ENCODE assay signal across 8 cellular contexts in the genomic region with DNA sequence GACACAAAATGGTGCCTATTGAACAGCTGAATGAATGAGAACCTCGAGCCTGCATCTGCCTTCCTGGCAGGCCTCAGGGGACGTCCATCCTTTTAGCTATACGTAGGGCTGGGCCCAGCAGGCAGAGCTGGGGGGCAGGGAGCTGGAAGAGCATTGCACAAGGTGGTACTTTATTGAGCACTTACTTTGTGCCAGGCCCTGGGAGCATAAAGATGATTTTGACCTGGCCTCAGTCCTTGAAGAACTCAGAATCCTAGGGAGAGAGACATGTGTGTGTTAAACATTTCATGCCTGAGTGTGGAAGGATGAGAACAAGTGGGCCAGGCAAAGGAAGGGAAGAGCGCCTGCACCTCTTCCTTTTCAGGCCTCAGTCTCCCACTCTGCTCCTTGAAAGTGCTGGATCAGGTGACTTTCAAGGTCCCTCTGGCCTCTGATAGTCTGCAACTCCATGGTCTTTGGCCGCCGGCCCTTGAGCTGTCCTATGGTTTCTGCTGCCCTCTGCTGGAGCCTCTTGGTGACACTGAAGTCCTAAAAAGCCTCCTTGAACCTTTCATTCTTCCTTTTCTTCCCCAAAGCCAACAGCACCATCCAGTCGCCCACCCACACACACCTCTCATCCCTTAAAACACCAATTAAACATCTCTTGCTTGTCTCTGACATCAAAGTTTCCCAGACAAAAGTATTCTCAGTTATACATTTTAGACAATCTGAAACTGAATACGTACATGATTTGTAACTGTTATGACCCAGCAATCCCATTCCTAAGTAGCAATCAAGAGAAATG. TPM values are rescaled to one million over a fixed set of nuclear protein-coding genes. Genes with fewer than 3 reads are reported as not detected.
DNase-seq lines count a peak whose midpoint lies in the region; ATAC-seq, FAIRE-seq and TF ChIP-seq lines count a peak whose summit lies in the region.

No MANE protein-coding gene starts in this region.

- TF ChIP-seq RAD21 in HepG2 (CRISPR knock-in tag; IDR thresholded peaks at IDR 0.05) = peak; percentile 55; the same call in 1 of the 2 replicates

- H3K27me3 ChIP-seq in colonic mucosa (peaks cover 16% of the 10 kb centered on the region), HepG2 (ENCODE audit: control insufficient read depth in 1 of 2, insufficient read depth in 2 of 2, low read length in 2 of 2) (peaks cover 5 to 64% of the 10 kb centered on the region in 2 experiments)

- H3K79me2 ChIP-seq in HepG2 (ENCODE audit: insufficient read depth, low read length) = no peaks in the 10 kb centered on the region

- H3K27ac ChIP-seq in colonic mucosa = no peak overlapping the region
- no peak overlapping the region for H3K27ac ChIP-seq in HepG2 (ENCODE audit: extremely low read length, insufficient read depth, low read length)

- FAIRE-seq in HepG2 (lab: Jason Lieb, UNC) = peak; percentile 44

- BruUV-seq in HepG2 (replicated peaks; lab: Mats Ljungman, UMichigan) = no TSS peak

- intact Hi-C loops in colonic mucosa (cut with DNase I) = loop anchor here (5.0 to 10.0 kb wide), 2 partner anchors 37 to 205 kb away; no protein-coding TSS in a partner anchor
- intact Hi-C loops in HepG2 (cut with micrococcal nuclease; ENCODE audit: unreplicated experiment) = loop anchor here (1.0 kb wide), 2 partner anchors 51 to 201 kb away; no protein-coding TSS in a partner anchor

- no peak overlapping the region for H3K4me2 ChIP-seq in HepG2 (ENCODE audit: low read depth, low read length)

- POLR2A ChIA-PET in HepG2 (lab: Yijun Ruan, JAX) = no interaction called here

- H3K9ac ChIP-seq in colonic mucosa (ENCODE audit: low read depth in 2 of 2, low read length in 2 of 2) (no peak overlapping the region), HepG2 (ENCODE audit: insufficient read depth, low read depth, low read length) (no peak overlapping the region)

- no peak for TF ChIP-seq POLR2A in HepG2 (IDR thresholded peaks at IDR 0.05; ENCODE audit: insufficient read depth in 1 of 2, low read depth in 2 of 2, low read length in 2 of 2)

- no peak overlapping the region for H2AFZ ChIP-seq in HepG2 (ENCODE audit: low read length)

- peak; percentile 85 for DNase-seq in AG20443 (ENCODE audit: low spot score)
- peak; percentile 68 for DNase-seq in H4 (ENCODE audit: low spot score)
- peak; percentile 41 for DNase-seq in NCI-H345 treated with DMSO at 0.1 percent for 48 hours (lab: John Stamatoyannopoulos, UW; ENCODE audit: unreplicated experiment)
- DNase-seq in activated CD4-positive, alpha-beta T cell treated with anti-CD3 and anti-CD28 coated beads for 1 hour = peak; percentile 19
- peak; percentile 84 for DNase-seq in colonic mucosa
- peak; percentile 53 for DNase-seq in HepG2 (ENCODE audit: low spot score)
- peak; percentile 27 to 59 (median 29) for DNase-seq in stimulated activated CD4-positive, alpha-beta T cell treated with anti-CD3 and anti-CD28 coated beads, TNF-alpha, amount 100 ng/mL, for 48 hours (ENCODE audit: low read depth in 3 of 3)

- no peaks in the 10 kb centered on the region for H3K36me3 ChIP-seq in colonic mucosa
- no peaks in the 10 kb centered on the region for H3K36me3 ChIP-seq in HepG2 (replicated peaks in 1 of 2; ENCODE audit: control insufficient read depth in 1 of 2, insufficient read depth in 2 of 2, low read length in 2 of 2)

- H4K20me1 ChIP-seq in HepG2 (ENCODE audit: insufficient read depth, low read length) = no peaks in the 10 kb centered on the region

- ATAC-seq in HepG2 (peak; percentile 45), HG03139 (IDR thresholded peaks at IDR 0.05; ENCODE audit: unreplicated experiment) (no peak)

- CTCF ChIA-PET in HepG2 (lab: Yijun Ruan, JAX; ENCODE audit: low intra/inter-chr PET ratio, low total read pairs) = interaction anchor here (1.8 to 2.6 kb wide), 4 partner anchors 38 to 201 kb away, joined by 7 to 14 read pairs (median 10); no protein-coding TSS in a partner anchor

- no peak for TF ChIP-seq EP300 in HepG2 (IDR thresholded peaks at IDR 0.05; ENCODE audit: low read depth in 2 of 2, low read length in 2 of 2)
- TF ChIP-seq EP300 in HepG2 (CRISPR knock-in tag; IDR thresholded peaks at IDR 0.05; ENCODE audit: borderline replicate concordance) = no peak

- H3K9me3 ChIP-seq in colonic mucosa (no peaks in the 10 kb centered on the region), HepG2 (ENCODE audit: low read length) (no peaks in the 10 kb centered on the region)

- H3K4me1 ChIP-seq in colonic mucosa (no peaks in the 10 kb centered on the region), HepG2 (ENCODE audit: insufficient read depth, low read length) (no peaks in the 10 kb centered on the region)

- TF ChIP-seq CTCF in colonic mucosa (IDR thresholded peaks at IDR 0.05) (peak; percentile 77), HepG2 (CRISPR knock-in tag; IDR thresholded peaks at IDR 0.05) (peak; percentile 89)

- WGBS in HepG2 (ENCODE audit: low lambda C conversion rate) = 23% methylated on average over 6 of the region's 8 CpGs

- in situ Hi-C loops in HepG2 (cut with HindIII; ENCODE audit: extremely low pct_ligation_motif_present, low pct_unique_long_range_greater_than_20kb) = loop anchor here (5.0 kb wide), 1 partner anchor 37 kb away; no protein-coding TSS in a partner anchor

- H3K4me3 ChIP-seq in colonic mucosa = no peak overlapping the region
- no peak overlapping the region for H3K4me3 ChIP-seq in HepG2 (replicated peaks in 1 of 3; ENCODE audit: insufficient read depth in 1 of 3, low read depth in 2 of 3, low read length in 3 of 3)

RNA-seq across cellular contexts. Expression of a gene that starts 3.5 kb away (rescaled TPM):
- not detected in 2 replicates for total RNA-seq in H4 (2014; rRNA removed; shearing (Covaris generic))
- total RNA-seq in colonic mucosa = 1 to 10 TPM; 2.5 to 3.5 TPM
- 0.06 and 0.27 TPM in 2 replicates for total RNA-seq in HepG2 (2016; rRNA removed; fragmentation: Illumina TruSeq; extraction: Trizol)
- total RNA-seq in HepG2 (2016; cell fraction: cytosol; rRNA removed; fragmentation: Illumina TruSeq; extraction: Trizol; ENCODE audit: low read depth) = not detected in 2 replicates
- total RNA-seq in HepG2 (2016; cell fraction: insoluble cytoplasmic fraction; rRNA removed; fragmentation: Illumina TruSeq; extraction: Trizol) = 0.09 TPM in 1 of 2 replicates, not detected in the other
- total RNA-seq in HepG2 (2016; cell fraction: membrane; rRNA removed; fragmentation: Illumina TruSeq; extraction: Trizol) = 0.07 TPM in 1 of 2 replicates, not detected in the other
- total RNA-seq in HepG2 (2016; cell fraction: nucleus; rRNA removed; fragmentation: Illumina TruSeq; extraction: Trizol) = not detected in 2 replicates
- polyA plus RNA-seq in HepG2 (2011; rRNA removed) = 0.39 and 0.41 TPM in 2 replicates
- 0.12 and 0.20 TPM in 2 replicates for polyA plus RNA-seq in HepG2 (2011; cell fraction: cytosol; rRNA removed)
- 1.7 and 2.6 TPM in 2 replicates for polyA plus RNA-seq in HepG2 (2011; cell fraction: nucleus; rRNA removed)
- 0.03 and 0.21 TPM in 2 replicates for polyA plus RNA-seq in HepG2 (2012)
- polyA plus RNA-seq in HepG2 (2016; cell fraction: cytosol; fragmentation: Illumina TruSeq; extraction: Trizol; ENCODE audit: low read depth) = 0.10 TPM in 1 of 2 replicates, not detected in the other
- polyA plus RNA-seq in HepG2 (2016; cell fraction: insoluble cytoplasmic fraction; fragmentation: Illumina TruSeq; extraction: Trizol; ENCODE audit: low read depth) = not detected in 2 replicates
- polyA plus RNA-seq in HepG2 (2016; cell fraction: membrane; fragmentation: Illumina TruSeq; extraction: Trizol; ENCODE audit: low read depth) = 0.06 and 0.17 TPM in 2 replicates
- polyA plus RNA-seq in HepG2 (2016; cell fraction: nucleus; fragmentation: Illumina TruSeq; extraction: Trizol; ENCODE audit: insufficient read depth, low read depth) = 0.79 and 1.1 TPM in 2 replicates
- 0.20 and 0.98 TPM in 2 replicates for polyA minus RNA-seq in HepG2 (2011; rRNA and poly(A)+ RNA removed; ENCODE audit: low replicate concordance)
- not detected in 2 replicates for polyA minus RNA-seq in HepG2 (2011; cell fraction: cytosol; rRNA and poly(A)+ RNA removed)
- 0.13 and 0.50 TPM in 2 replicates for polyA minus RNA-seq in HepG2 (2011; cell fraction: nucleus; rRNA and poly(A)+ RNA removed)

RNA-seq across cellular contexts. Expression of a gene that starts 29.3 kb away (rescaled TPM):
- total RNA-seq in H4 (2014; rRNA removed; shearing (Covaris generic)) = 0.10 TPM in 1 of 2 replicates, not detected in the other
- total RNA-seq in colonic mucosa (1 to 10 TPM in 1 of 2 donors, under 1 TPM in 1; 0.56 to 1.1 TPM), HepG2 (2016; rRNA removed; fragmentation: Illumina TruSeq; extraction: Trizol) (not detected in 2 replicates)
- total RNA-seq in HepG2 (2016; cell fraction: cytosol; rRNA removed; fragmentation: Illumina TruSeq; extraction: Trizol; ENCODE audit: low read depth) = not detected in 2 replicates
- not detected in 2 replicates for total RNA-seq in HepG2 (2016; cell fraction: insoluble cytoplasmic fraction; rRNA removed; fragmentation: Illumina TruSeq; extraction: Trizol)
- total RNA-seq in HepG2 (2016; cell fraction: membrane; rRNA removed; fragmentation: Illumina TruSeq; extraction: Trizol) = not detected in 2 replicates
- not detected in 2 replicates for total RNA-seq in HepG2 (2016; cell fraction: nucleus; rRNA removed; fragmentation: Illumina TruSeq; extraction: Trizol)
- not detected in 2 replicates for polyA plus RNA-seq in HepG2 (2011; rRNA removed)
- polyA plus RNA-seq in HepG2 (2011; cell fraction: cytosol; rRNA removed) = not detected in 2 replicates
- not detected in 2 replicates for polyA plus RNA-seq in HepG2 (2011; cell fraction: nucleus; rRNA removed)
- not detected in 2 replicates for polyA plus RNA-seq in HepG2 (2012)
- polyA plus RNA-seq in HepG2 (2016; cell fraction: cytosol; fragmentation: Illumina TruSeq; extraction: Trizol; ENCODE audit: low read depth) = not detected in 2 replicates
- not detected in 2 replicates for polyA plus RNA-seq in HepG2 (2016; cell fraction: insoluble cytoplasmic fraction; fragmentation: Illumina TruSeq; extraction: Trizol; ENCODE audit: low read depth)
- not detected in 2 replicates for polyA plus RNA-seq in HepG2 (2016; cell fraction: membrane; fragmentation: Illumina TruSeq; extraction: Trizol; ENCODE audit: low read depth)
- not detected in 2 replicates for polyA plus RNA-seq in HepG2 (2016; cell fraction: nucleus; fragmentation: Illumina TruSeq; extraction: Trizol; ENCODE audit: insufficient read depth, low read depth)
- 0.08 and 0.19 TPM in 2 replicates for polyA minus RNA-seq in HepG2 (2011; rRNA and poly(A)+ RNA removed; ENCODE audit: low replicate concordance)
- not detected in 2 replicates for polyA minus RNA-seq in HepG2 (2011; cell fraction: cytosol; rRNA and poly(A)+ RNA removed)
- not detected in 2 replicates for polyA minus RNA-seq in HepG2 (2011; cell fraction: nucleus; rRNA and poly(A)+ RNA removed)

RNA-seq across cellular contexts. Expression of a gene that starts 30.4 kb away (rescaled TPM):
- not detected in 2 replicates for total RNA-seq in H4 (2014; rRNA removed; shearing (Covaris generic))
- not detected for total RNA-seq in colonic mucosa
- total RNA-seq in HepG2 (2016; rRNA removed; fragmentation: Illumina TruSeq; extraction: Trizol) = not detected in 2 replicates
- total RNA-seq in HepG2 (2016; cell fraction: cytosol; rRNA removed; fragmentation: Illumina TruSeq; extraction: Trizol; ENCODE audit: low read depth) = not detected in 2 replicates
- total RNA-seq in HepG2 (2016; cell fraction: insoluble cytoplasmic fraction; rRNA removed; fragmentation: Illumina TruSeq; extraction: Trizol) = not detected in 2 replicates
- total RNA-seq in HepG2 (2016; cell fraction: membrane; rRNA removed; fragmentation: Illumina TruSeq; extraction: Trizol) = not detected in 2 replicates
- total RNA-seq in HepG2 (2016; cell fraction: nucleus; rRNA removed; fragmentation: Illumina TruSeq; extraction: Trizol) = not detected in 2 replicates
- not detected in 2 replicates for polyA plus RNA-seq in HepG2 (2011; rRNA removed)
- polyA plus RNA-seq in HepG2 (2011; cell fraction: cytosol; rRNA removed) = not detected in 2 replicates
- not detected in 2 replicates for polyA plus RNA-seq in HepG2 (2011; cell fraction: nucleus; rRNA removed)
- polyA plus RNA-seq in HepG2 (2012) = not detected in 2 replicates
- polyA plus RNA-seq in HepG2 (2016; cell fraction: cytosol; fragmentation: Illumina TruSeq; extraction: Trizol; ENCODE audit: low read depth) = not detected in 2 replicates
- polyA plus RNA-seq in HepG2 (2016; cell fraction: insoluble cytoplasmic fraction; fragmentation: Illumina TruSeq; extraction: Trizol; ENCODE audit: low read depth) = not detected in 2 replicates
- polyA plus RNA-seq in HepG2 (2016; cell fraction: membrane; fragmentation: Illumina TruSeq; extraction: Trizol; ENCODE audit: low read depth) = not detected in 2 replicates
- not detected in 2 replicates for polyA plus RNA-seq in HepG2 (2016; cell fraction: nucleus; fragmentation: Illumina TruSeq; extraction: Trizol; ENCODE audit: insufficient read depth, low read depth)
- not detected in 2 replicates for polyA minus RNA-seq in HepG2 (2011; rRNA and poly(A)+ RNA removed; ENCODE audit: low replicate concordance)
- polyA minus RNA-seq in HepG2 (2011; cell fraction: cytosol; rRNA and poly(A)+ RNA removed) = not detected in 2 replicates
- not detected in 2 replicates for polyA minus RNA-seq in HepG2 (2011; cell fraction: nucleus; rRNA and poly(A)+ RNA removed)

RNA-seq across cellular contexts. Expression of a gene that starts 31.1 kb away (rescaled TPM):
- total RNA-seq in H4 (2014; rRNA removed; shearing (Covaris generic)) = not detected in 2 replicates
- not detected for total RNA-seq in colonic mucosa
- total RNA-seq in HepG2 (2016; rRNA removed; fragmentation: Illumina TruSeq; extraction: Trizol) = not detected in 2 replicates
- total RNA-seq in HepG2 (2016; cell fraction: cytosol; rRNA removed; fragmentation: Illumina TruSeq; extraction: Trizol; ENCODE audit: low read depth) = not detected in 2 replicates
- not detected in 2 replicates for total RNA-seq in HepG2 (2016; cell fraction: insoluble cytoplasmic fraction; rRNA removed; fragmentation: Illumina TruSeq; extraction: Trizol)
- total RNA-seq in HepG2 (2016; cell fraction: membrane; rRNA removed; fragmentation: Illumina TruSeq; extraction: Trizol) = not detected in 2 replicates
- not detected in 2 replicates for total RNA-seq in HepG2 (2016; cell fraction: nucleus; rRNA removed; fragmentation: Illumina TruSeq; extraction: Trizol)
- polyA plus RNA-seq in HepG2 (2011; rRNA removed) = not detected in 2 replicates
- polyA plus RNA-seq in HepG2 (2011; cell fraction: cytosol; rRNA removed) = not detected in 2 replicates
- not detected in 2 replicates for polyA plus RNA-seq in HepG2 (2011; cell fraction: nucleus; rRNA removed)
- polyA plus RNA-seq in HepG2 (2012) = not detected in 2 replicates
- polyA plus RNA-seq in HepG2 (2016; cell fraction: cytosol; fragmentation: Illumina TruSeq; extraction: Trizol; ENCODE audit: low read depth) = not detected in 2 replicates
- polyA plus RNA-seq in HepG2 (2016; cell fraction: insoluble cytoplasmic fraction; fragmentation: Illumina TruSeq; extraction: Trizol; ENCODE audit: low read depth) = not detected in 2 replicates
- not detected in 2 replicates for polyA plus RNA-seq in HepG2 (2016; cell fraction: membrane; fragmentation: Illumina TruSeq; extraction: Trizol; ENCODE audit: low read depth)
- not detected in 2 replicates for polyA plus RNA-seq in HepG2 (2016; cell fraction: nucleus; fragmentation: Illumina TruSeq; extraction: Trizol; ENCODE audit: insufficient read depth, low read depth)
- not detected in 2 replicates for polyA minus RNA-seq in HepG2 (2011; rRNA and poly(A)+ RNA removed; ENCODE audit: low replicate concordance)
- not detected in 2 replicates for polyA minus RNA-seq in HepG2 (2011; cell fraction: cytosol; rRNA and poly(A)+ RNA removed)
- not detected in 2 replicates for polyA minus RNA-seq in HepG2 (2011; cell fraction: nucleus; rRNA and poly(A)+ RNA removed)

Comparison
In these comparisons a context has a peak if more than half of its experiments do, and no peak if none do; other contexts are left out.
1. DNase-seq: peak in every context shown above with its lines; median percentile 85 in AG20443; 84 in colonic mucosa; 68 in H4; 53 in HepG2; 41 in NCI-H345 treated with DMSO at 0.1 percent for 48 hours; 29 in stimulated activated CD4-positive, alpha-beta T cell treated with anti-CD3 and anti-CD28 coated beads, TNF-alpha, amount 100 ng/mL, for 48 hours; 19 in activated CD4-positive, alpha-beta T cell treated with anti-CD3 and anti-CD28 coated beads for 1 hour.